ENCODE assay signal across 10 cellular contexts in genomic region chr13:99842379-99842778, GRCh38.
"Had no signal": no experiment of that assay in that cellular context is flagged by ENCODE, and none has a peak within 500 bp of the region (broad histone marks: within the 10 kb centered on the region; RNA-seq: fewer than 3 reads in every experiment).

No MANE protein-coding gene starts in this region.

- FAIRE-seq: HepG2 had no signal

- H3K27ac Mint-ChIP-seq: GM23338, HFFc6, IgD-negative memory B cell had no signal

- H3K4me3 Mint-ChIP-seq: GM23338, HFFc6, IgD-negative memory B cell had no signal

- ATAC-seq: GM23338, HepG2 had no signal

- H2AFZ ChIP-seq: GM23338 had no signal

- H3K27ac ChIP-seq: HL-60, KMS-11 had no signal

- H3K9me3 Mint-ChIP-seq: GM23338, HFFc6, IgD-negative memory B cell had no signal

- DNase-seq: H7, HCEC 1CT, HFFc6, Karpas-422, KBM-7 had no signal

- H3K9ac ChIP-seq: KMS-11 had no signal

- H3K4me3 ChIP-seq: GM23338 had no signal

- H3K27me3 Mint-ChIP-seq: IgD-negative memory B cell had no signal

- H3K4me2 ChIP-seq: GM23338, KMS-11 had no signal
